Comparison of ENCODE assay signal across 8 cellular contexts in genomic region chr17:30363715-30364202, GRCh38. TPM values are rescaled to one million over a fixed set of nuclear protein-coding genes. Genes with fewer than 3 reads are reported as not detected.
A peak's percentile ranks its signal among the peaks of the same experiment; 100 is the strongest.
DNase-seq lines count a peak whose midpoint lies in the region; ATAC-seq lines count a peak whose summit lies in the region.

No MANE protein-coding gene starts in this region.

- no peak overlapping the region for H3K9ac ChIP-seq in Karpas-422 (ENCODE audit: low read length)

- H2AFZ ChIP-seq in Karpas-422 (ENCODE audit: low read length): no peak overlapping the region

- peaks cover 4% of the 10 kb centered on the region; the same call in 1 of the 2 replicates for H3K9me3 ChIP-seq in Karpas-422 (ENCODE audit: low read length)

- no peaks in the 10 kb centered on the region for H3K36me3 ChIP-seq in Karpas-422 (ENCODE audit: insufficient read depth, low read length)

- H3K4me3 ChIP-seq in Karpas-422 (ENCODE audit: low read length): no peak overlapping the region

- peak; percentile 80 for ATAC-seq in GM21737 (IDR thresholded peaks at IDR 0.05; ENCODE audit: unreplicated experiment)
- ATAC-seq in left ventricle myocardium superior: peak; percentile 46

- intact Hi-C loops in left ventricle myocardium superior (cut with micrococcal nuclease): no loop called here

- no peaks in the 10 kb centered on the region for H3K27me3 ChIP-seq in Karpas-422 (ENCODE audit: low read length)

- H3K4me1 ChIP-seq in Karpas-422 (ENCODE audit: low read length): peaks cover 13% of the 10 kb centered on the region

- H3K9me2 ChIP-seq in Karpas-422 (replicated peaks; ENCODE audit: insufficient read depth, low read length): no peaks in the 10 kb centered on the region

- peak; percentile 82 for DNase-seq in Daoy (ENCODE audit: low read depth)
- DNase-seq in Karpas-422: peak; percentile 68
- DNase-seq in activated CD8-positive, alpha-beta memory T cell treated with anti-CD3 and anti-CD28 coated beads for 24 hours: peak; percentile 85
- no peak for DNase-seq in left ventricle myocardium superior
- DNase-seq in stimulated activated CD8-positive, alpha-beta memory T cell treated with anti-CD3 and anti-CD28 coated beads, Interleukin-4, amount 100 ng/mL, for 48 hours: peak; percentile 83
- DNase-seq in NCI-H1694 (lab: John Stamatoyannopoulos, UW): no peak
- DNase-seq in HUDEP-2 (lab: John Stamatoyannopoulos, UW; ENCODE audit: unreplicated experiment in 76 of 76): no peak

- H4K20me1 ChIP-seq in Karpas-422 (ENCODE audit: insufficient read depth, low read depth, low read length): no peaks in the 10 kb centered on the region

- H3K79me2 ChIP-seq in Karpas-422 (ENCODE audit: low read length): no peaks in the 10 kb centered on the region

- peak overlapping the region; percentile 45 for H3K4me2 ChIP-seq in Karpas-422 (ENCODE audit: low read depth, low read length, poor library complexity, severe bottlenecking)

- H3K27ac ChIP-seq in Karpas-422 (ENCODE audit: low read length): no peak overlapping the region

RNA-seq across cellular contexts. Expression of gene CPD, which starts 15.0 kb away (rescaled TPM):
- 23.9 and 24.8 TPM in 2 replicates for total RNA-seq in Daoy (2014; rRNA removed; shearing (Covaris generic))
- total RNA-seq in Karpas-422 (2014; rRNA removed; shearing (Covaris generic); ENCODE audit: low replicate concordance): 18.4 and 19.2 TPM in 2 replicates
- 20.3 TPM for total RNA-seq in left ventricle myocardium superior

RNA-seq across cellular contexts. Expression of gene TMIGD1, which starts 29.9 kb away (rescaled TPM):
- total RNA-seq in Daoy (2014; rRNA removed; shearing (Covaris generic)): not detected in 2 replicates
- not detected in 2 replicates for total RNA-seq in Karpas-422 (2014; rRNA removed; shearing (Covaris generic); ENCODE audit: low replicate concordance)
- total RNA-seq in left ventricle myocardium superior: not detected

Comparison
In these comparisons a context has a peak if more than half of its experiments do, and no peak if none do; other contexts are left out.
1. DNase-seq: peak in Daoy (single experiment), Karpas-422 (single experiment), activated CD8-positive, alpha-beta memory T cell treated with anti-CD3 and anti-CD28 coated beads for 24 hours (single experiment) and stimulated activated CD8-positive, alpha-beta memory T cell treated with anti-CD3 and anti-CD28 coated beads, Interleukin-4, amount 100 ng/mL, for 48 hours (single experiment); none in left ventricle myocardium superior (single experiment), NCI-H1694 (single experiment) and HUDEP-2 (0 of 76).